Comparison of ENCODE assay signal across 23 cellular contexts in the genomic region with DNA sequence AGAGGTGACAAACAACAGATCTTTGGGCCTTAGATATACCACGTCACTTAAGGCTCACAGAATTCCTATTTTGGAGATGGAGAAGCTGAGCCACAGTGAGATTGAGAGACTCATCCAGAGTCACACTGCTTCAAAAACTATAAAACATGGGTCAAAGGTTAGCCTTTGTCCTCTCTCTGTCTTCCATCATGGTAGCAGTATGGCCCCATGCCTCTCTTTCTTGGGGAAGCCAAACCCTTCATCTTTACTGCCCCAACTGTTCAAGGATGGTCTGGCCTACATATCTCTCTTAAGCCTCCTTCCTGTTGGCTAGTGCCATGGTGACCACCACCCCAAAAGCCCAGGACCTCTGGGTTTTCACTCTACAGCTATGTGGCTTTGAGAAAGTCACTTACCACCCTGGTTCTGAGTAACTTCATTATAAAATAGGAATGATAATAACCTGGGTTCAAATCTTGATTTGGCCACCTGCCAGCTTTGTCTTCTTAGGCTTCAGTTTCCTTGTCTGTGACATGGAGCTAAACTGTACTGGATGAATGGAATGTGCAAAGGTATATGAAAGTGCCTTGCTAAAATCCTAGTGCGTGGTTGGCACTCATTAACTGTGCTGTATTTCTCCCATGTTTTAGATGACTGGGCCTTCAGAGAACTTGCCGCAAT.
"Had no signal": no experiment of that assay in that cellular context is flagged by ENCODE, and none has a peak within 500 bp of the region (broad histone marks: within the 10 kb centered on the region; RNA-seq: fewer than 3 reads in every experiment).

No MANE protein-coding gene starts in this region.

- H3K4me1 Mint-ChIP-seq: activated CD4-positive, alpha-beta T cell treated with anti-CD3 and anti-CD28 coated beads, Interleukin-2, amount 10 ng/mL, durations not matched to agents 7 days and 5 days; activated naive CD4-positive, alpha-beta T cell treated with anti-CD3 and anti-CD28 coated beads, Interleukin-2, amount 50 U/mL, for 24 hours; stimulated activated memory B cell treated with anti-CD40 and anti-IgM and Interleukin-4, amounts not matched to agents 10 μg/mL and 1 μg/mL and 100 μg/mL, for 72 hours had no signal

- H3K36me3 ChIP-seq: ascending aorta, breast epithelium, esophagus muscularis mucosa, spleen, thoracic aorta, upper lobe of right lung had no signal

- H3K27me3 ChIP-seq: ascending aorta, breast epithelium, esophagus muscularis mucosa, spleen, upper lobe of right lung had no signal

- ATAC-seq: activated CD4-positive, CD25-positive, alpha-beta regulatory T cell treated with anti-CD3 and anti-CD28 coated beads, Interleukin-2, amount 50 U/mL, for 24 hours; naive thymus-derived CD8-positive, alpha-beta T cell; stimulated activated memory B cell treated with anti-CD40 and anti-IgM and Interleukin-4, amounts not matched to agents 10 μg/mL and 1 μg/mL and 100 μg/mL, for 72 hours; upper lobe of right lung had no signal

- H3K4me3 ChIP-seq: ascending aorta, breast epithelium, esophagus muscularis mucosa, spleen, thoracic aorta, upper lobe of right lung had no signal

- H3K27ac ChIP-seq: ascending aorta, breast epithelium, esophagus muscularis mucosa, spleen, thoracic aorta, upper lobe of right lung had no signal

- DNase-seq: activated CD4-positive, alpha-beta T cell treated with anti-CD3 and anti-CD28 coated beads, Interleukin-2, amount 10 ng/mL, durations not matched to agents 7 days and 5 days; activated CD8-positive, alpha-beta memory T cell treated with anti-CD3 and anti-CD28 coated beads for 24 hours; activated CD8-positive, alpha-beta memory T cell treated with anti-CD3 and anti-CD28 coated beads, Interleukin-2, amount 50 U/mL, for 48 hours; activated effector memory CD4-positive, alpha-beta T cell treated with Interleukin-2 at 50 U/mL for 16 hours; activated T-cell treated with anti-CD3 and anti-CD28 coated beads, Interleukin-2, amount 50 U/mL, for 48 hours; effector CD8-positive, alpha-beta T cell; naive thymus-derived CD8-positive, alpha-beta T cell; posterior cingulate gyrus; retina; spleen; stimulated activated CD4-positive, alpha-beta T cell treated with anti-CD3 and anti-CD28 coated beads, Interleukin-4, amount 100 ng/mL, for 4 hours; T1000; upper lobe of right lung had no signal

- H3K27me3 Mint-ChIP-seq: activated naive CD4-positive, alpha-beta T cell treated with anti-CD3 and anti-CD28 coated beads, Interleukin-2, amount 50 U/mL, for 24 hours; dendritic cell treated with granulocyte-macrophage colony-stimulating factor and Interleukin-4, amounts not matched to agents 40 ng/mL and 50 ng/mL, for 4 days; stimulated activated memory B cell treated with anti-CD40 and anti-IgM and Interleukin-4, amounts not matched to agents 10 μg/mL and 1 μg/mL and 100 μg/mL, for 72 hours had no signal

- H3K4me1 ChIP-seq: spleen had no signal

- FAIRE-seq: endothelial cell of umbilical vein had no signal

- H3K36me3 Mint-ChIP-seq: memory B cell; stimulated activated memory B cell treated with anti-CD40 and anti-IgM and Interleukin-4, amounts not matched to agents 10 μg/mL and 1 μg/mL and 100 μg/mL, for 72 hours had no signal

- H3K27ac Mint-ChIP-seq: activated CD4-positive, alpha-beta T cell treated with anti-CD3 and anti-CD28 coated beads, Interleukin-2, amount 10 ng/mL, durations not matched to agents 7 days and 5 days; activated naive CD4-positive, alpha-beta T cell treated with anti-CD3 and anti-CD28 coated beads, Interleukin-2, amount 50 U/mL, for 24 hours; dendritic cell treated with granulocyte-macrophage colony-stimulating factor and Interleukin-4, amounts not matched to agents 40 ng/mL and 50 ng/mL, for 4 days; memory B cell; naive thymus-derived CD8-positive, alpha-beta T cell; stimulated activated memory B cell treated with anti-CD40 and anti-IgM and Interleukin-4, amounts not matched to agents 10 μg/mL and 1 μg/mL and 100 μg/mL, for 72 hours had no signal

- H3K9me3 ChIP-seq: ascending aorta, breast epithelium, esophagus muscularis mucosa, spleen, thoracic aorta, upper lobe of right lung had no signal

- H3K9me3 Mint-ChIP-seq: activated CD4-positive, alpha-beta T cell treated with anti-CD3 and anti-CD28 coated beads, Interleukin-2, amount 10 ng/mL, durations not matched to agents 7 days and 5 days; activated naive CD4-positive, alpha-beta T cell treated with anti-CD3 and anti-CD28 coated beads, Interleukin-2, amount 50 U/mL, for 24 hours; dendritic cell treated with granulocyte-macrophage colony-stimulating factor and Interleukin-4, amounts not matched to agents 40 ng/mL and 50 ng/mL, for 4 days; memory B cell; naive thymus-derived CD8-positive, alpha-beta T cell; stimulated activated memory B cell treated with anti-CD40 and anti-IgM and Interleukin-4, amounts not matched to agents 10 μg/mL and 1 μg/mL and 100 μg/mL, for 72 hours had no signal

- H3K4me3 Mint-ChIP-seq: activated CD4-positive, alpha-beta T cell treated with anti-CD3 and anti-CD28 coated beads, Interleukin-2, amount 10 ng/mL, durations not matched to agents 7 days and 5 days; activated naive CD4-positive, alpha-beta T cell treated with anti-CD3 and anti-CD28 coated beads, Interleukin-2, amount 50 U/mL, for 24 hours; dendritic cell treated with granulocyte-macrophage colony-stimulating factor and Interleukin-4, amounts not matched to agents 40 ng/mL and 50 ng/mL, for 4 days; memory B cell; naive thymus-derived CD8-positive, alpha-beta T cell; stimulated activated memory B cell treated with anti-CD40 and anti-IgM and Interleukin-4, amounts not matched to agents 10 μg/mL and 1 μg/mL and 100 μg/mL, for 72 hours had no signal
